Comparison of ENCODE assay signal across 1 cellular context in genomic region chr16:22193134-22193411, GRCh38.
TF ChIP-seq lines count a peak whose summit lies in the region.

No MANE protein-coding gene starts in this region.

TF ChIP-seq in SK-N-SH treated with all-trans-retinoic acid at 6 μM for 48 hours, 23 proteins besides CTCF, POLR2A, EP300 and RAD21 (continued from another document):
- no peak for TF ChIP-seq TSHZ2 (CRISPR knock-in tag; IDR thresholded peaks at IDR 0.05)
- no peak for TF ChIP-seq ZNF70 (CRISPR knock-in tag; IDR thresholded peaks at IDR 0.05)
- no peak for TF ChIP-seq CSDC2 (CRISPR knock-in tag; IDR thresholded peaks at IDR 0.05)
